1 cellular context compared by ENCODE assay signal in the genomic region with DNA sequence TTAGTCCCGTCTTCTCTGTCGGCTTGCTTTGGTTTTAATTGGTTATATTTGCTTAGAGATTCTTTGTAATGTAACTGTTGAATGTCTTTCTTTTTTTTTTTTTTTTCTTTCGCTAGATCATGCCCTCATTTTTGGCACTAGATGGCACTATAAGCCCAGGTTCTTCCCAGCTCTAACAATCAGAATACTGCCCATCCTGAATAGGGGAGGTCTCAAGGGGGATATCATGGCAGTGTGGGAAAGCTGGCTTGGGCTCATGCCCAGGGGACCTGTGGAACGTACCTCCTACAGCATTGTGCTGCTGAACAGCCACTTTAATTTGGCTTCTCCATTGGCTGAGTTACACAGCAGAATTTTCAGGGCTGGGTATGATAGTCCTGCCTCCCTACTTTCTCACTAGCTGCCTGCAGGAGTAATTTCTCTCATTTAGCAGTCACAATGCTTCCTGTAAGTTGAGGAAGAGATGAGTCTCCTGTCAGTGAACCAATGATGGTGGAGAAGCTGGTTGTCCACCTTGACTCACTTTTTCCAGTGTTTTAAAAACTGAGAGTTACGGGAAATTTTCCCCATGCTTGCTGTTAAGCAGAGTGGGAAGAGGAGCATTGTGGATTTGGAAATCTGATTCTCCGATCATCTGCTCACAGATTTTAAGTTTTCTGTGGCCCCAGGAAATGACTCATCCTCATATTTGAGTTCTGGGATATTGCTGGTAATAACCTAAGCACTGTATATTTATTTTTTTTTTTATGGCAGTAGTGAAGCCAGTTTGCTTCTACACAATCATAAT.
A peak's percentile ranks its signal among the peaks of the same experiment; 100 is the strongest.
TF ChIP-seq lines count a peak whose summit lies in the region.

No MANE protein-coding gene starts in this region.

TF ChIP-seq in HepG2, 621 proteins besides CTCF, POLR2A, EP300 and RAD21 (continued from another document):
- TF ChIP-seq LCORL (IDR thresholded peaks at IDR 0.05) (0 out of 2 replicates have a peak, but pooled peaks have one; percentile 9), LCORL (CRISPR knock-in tag; IDR thresholded peaks at IDR 0.05) (no peak), CCDC6 (CRISPR knock-in tag; IDR thresholded peaks at IDR 0.05) (no peak), CREB1 (IDR thresholded peaks at IDR 0.05) (no peak), CREB1 (CRISPR knock-in tag; IDR thresholded peaks at IDR 0.05) (0 out of 2 replicates have a peak, but pooled peaks have one; percentile 14), CEBPB (IDR thresholded peaks at IDR 0.05; ENCODE audit: borderline replicate concordance, low read depth, low read length) (no peak), REPIN1 (CRISPR knock-in tag; IDR thresholded peaks at IDR 0.05; ENCODE audit: borderline replicate concordance, low read depth) (peak; percentile 71; the same call in 1 of the 2 replicates)
TF ChIP-seq in HepG2: peak in this region for 32.
